In the genomic region with DNA sequence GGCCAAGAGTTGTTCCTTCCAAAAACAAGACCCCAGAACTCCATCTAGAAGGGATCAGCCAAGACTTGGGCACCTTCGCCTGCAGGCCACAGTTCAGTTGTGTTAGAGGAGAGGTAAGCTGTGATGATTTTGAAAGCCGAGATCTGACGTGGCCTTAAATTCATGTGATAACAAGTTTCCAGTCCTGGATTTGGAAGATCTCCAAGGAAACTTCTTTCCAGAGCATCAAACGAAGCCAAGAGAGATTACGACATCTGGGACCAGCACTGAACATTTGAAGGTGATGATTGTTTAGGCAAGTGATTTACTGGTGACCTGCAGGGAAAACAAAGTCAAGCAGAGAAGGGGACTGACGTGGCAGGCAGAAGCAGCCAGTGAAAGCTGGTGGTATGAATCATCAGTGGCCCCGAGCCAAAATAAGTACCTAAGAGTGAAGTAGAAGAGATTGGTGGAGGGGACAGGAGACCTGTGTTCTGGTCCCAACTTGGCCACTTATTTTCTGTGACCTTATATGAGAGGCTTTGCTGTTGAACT, we compare ENCODE assay signal across 8 cellular contexts.
DNase-seq lines count a peak whose midpoint lies in the region; ATAC-seq, FAIRE-seq and TF ChIP-seq lines count a peak whose summit lies in the region.

No MANE protein-coding gene starts in this region.

- 17 to 27% (median 24%) methylated on average over 7 of the region's 7 CpGs for WGBS in adrenal gland, 4 donors

- no peaks in the 10 kb centered on the region for H3K27me3 ChIP-seq in adrenal gland
- no peaks in the 10 kb centered on the region for H3K27me3 ChIP-seq in lower lobe of right lung (ENCODE audit: low read depth)

- H3K4me3 ChIP-seq in adrenal gland (no peak overlapping the region), lower lobe of right lung (no peak overlapping the region)

- peak in 1 of 6 experiments; percentile 4 for TF ChIP-seq CTCF in adrenal gland (IDR thresholded peaks at IDR 0.05)
- TF ChIP-seq CTCF in lower lobe of right lung (IDR thresholded peaks at IDR 0.05), result no peak
- TF ChIP-seq CTCF in D721Med (IDR thresholded peaks at IDR 0.05; ENCODE audit: insufficient read depth, missing control alignments), result no peak

- TF ChIP-seq POLR2A in adrenal gland (IDR thresholded peaks at IDR 0.05), result no peak

- intact Hi-C loops in adrenal gland (cut with DNase I) (no loop called here), lower lobe of right lung (cut with DNase I) (no loop called here)

- H3K36me3 ChIP-seq in adrenal gland (replicated peaks in 1 of 2) (no peaks in the 10 kb centered on the region), lower lobe of right lung (no peaks in the 10 kb centered on the region)

- ATAC-seq in GM18502 (IDR thresholded peaks at IDR 0.05; ENCODE audit: poor library complexity, unreplicated experiment) (peak; percentile 72), HG02938 (IDR thresholded peaks at IDR 0.05; ENCODE audit: unreplicated experiment) (peak; percentile 50), lower lobe of right lung (peak; percentile 36 to 40), HG02763 (IDR thresholded peaks at IDR 0.05; ENCODE audit: unreplicated experiment) (no peak)

- peak; percentile 89 to 96 (median 92) for DNase-seq in adrenal gland
- no peak for DNase-seq in lower lobe of right lung
- DNase-seq in NOMO-1 (lab: John Stamatoyannopoulos, UW; ENCODE audit: unreplicated experiment in 2 of 2), result no peak
- DNase-seq in activated CD8-positive, alpha-beta memory T cell treated with anti-CD3 and anti-CD28 coated beads, Interleukin-2, amount 50 U/mL, for 48 hours, result no peak
- DNase-seq in D721Med (ENCODE audit: insufficient read length, low spot score), result no peak

- H3K9me3 ChIP-seq in adrenal gland (replicated peaks in 1 of 3) (no peaks in the 10 kb centered on the region), lower lobe of right lung (no peaks in the 10 kb centered on the region)

- peak overlapping the region in 1 of 5 donors; percentile 36 for H3K27ac ChIP-seq in adrenal gland
- H3K27ac ChIP-seq in lower lobe of right lung, result no peak overlapping the region

- FAIRE-seq in D721Med (lab: Jason Lieb, UNC), result no peak

- H3K4me1 ChIP-seq in adrenal gland (replicated peaks in 1 of 2) (peaks cover 0 to 3% of the 10 kb centered on the region in 2 donors), lower lobe of right lung (no peaks in the 10 kb centered on the region)

Comparison
In these comparisons a context has a peak if more than half of its experiments do, and no peak if none do; other contexts are left out.
1. DNase-seq: peak in adrenal gland (7 of 7); none in lower lobe of right lung (single experiment), NOMO-1 (0 of 2), activated CD8-positive, alpha-beta memory T cell treated with anti-CD3 and anti-CD28 coated beads, Interleukin-2, amount 50 U/mL, for 48 hours (single experiment) and D721Med (single experiment).